9 cellular contexts compared by ENCODE assay signal in the genomic region with DNA sequence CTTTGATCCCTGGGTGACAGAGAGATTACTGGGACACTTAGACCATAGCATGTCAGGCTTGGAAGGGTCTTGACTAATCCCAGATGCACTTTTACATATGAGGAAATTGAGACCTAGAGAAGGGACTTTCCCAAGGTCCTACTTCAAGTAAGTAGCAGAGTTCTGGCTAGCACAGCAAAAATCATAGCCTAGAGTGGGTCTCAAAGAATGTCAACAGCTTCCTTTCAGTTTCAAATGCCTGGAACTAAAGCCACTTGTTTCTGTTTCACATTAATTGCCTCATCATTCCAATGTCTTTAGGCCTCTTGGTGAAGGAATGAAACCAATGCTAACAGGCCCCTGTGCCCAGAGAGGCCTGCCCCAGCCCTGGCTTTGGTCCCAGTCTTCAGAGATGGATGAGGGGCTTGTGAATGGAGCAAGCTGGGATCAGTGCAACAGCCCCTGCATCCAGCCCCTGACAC. TPM values are rescaled to one million over a fixed set of nuclear protein-coding genes. Genes with fewer than 3 reads are reported as not detected.
DNase-seq lines count a peak whose midpoint lies in the region; FAIRE-seq and TF ChIP-seq lines count a peak whose summit lies in the region.
"Had no signal": no experiment of that assay in that cellular context is flagged by ENCODE, and none has a peak within 500 bp of the region (broad histone marks: within the 10 kb centered on the region; RNA-seq: fewer than 3 reads in every experiment).

No MANE protein-coding gene starts in this region.

- no peaks in the 10 kb centered on the region for H3K27me3 ChIP-seq in sigmoid colon

- H3K36me3 Mint-ChIP-seq in dendritic cell treated with granulocyte-macrophage colony-stimulating factor and Interleukin-4, amounts not matched to agents 40 ng/mL and 50 ng/mL, for 4 days (ENCODE audit: low read depth): peaks cover 13% of the 10 kb centered on the region
- H3K36me3 Mint-ChIP-seq: mesothelial cell of epicardium had no signal

- no peaks in the 10 kb centered on the region for H3K36me3 ChIP-seq in sigmoid colon

- peak overlapping the region; percentile 24 for H3K4me3 Mint-ChIP-seq in dendritic cell treated with granulocyte-macrophage colony-stimulating factor and Interleukin-4, amounts not matched to agents 40 ng/mL and 50 ng/mL, for 4 days
- H3K4me3 Mint-ChIP-seq: mesothelial cell of epicardium had no signal

- peak; percentile 53 for FAIRE-seq in GM12892 (lab: Jason Lieb, UNC)

- peaks cover 2% of the 10 kb centered on the region for H3K27me3 Mint-ChIP-seq in dendritic cell treated with granulocyte-macrophage colony-stimulating factor and Interleukin-4, amounts not matched to agents 40 ng/mL and 50 ng/mL, for 4 days

- peak overlapping the region; percentile 37 to 75 (median 64) for H3K27ac ChIP-seq in sigmoid colon

- DNase-seq in GM12892 (ENCODE audit: insufficient read length): no peak
- DNase-seq in M059J (ENCODE audit: low read depth): peak; percentile 61
- DNase-seq in sigmoid colon: no peak
- no peak for DNase-seq in NCI-H1436 (lab: John Stamatoyannopoulos, UW)
- no peak for DNase-seq in cortex of kidney (lab: John Stamatoyannopoulos, UW)
- DNase-seq in NCI-H526 treated with DMSO at 0.1 percent for 48 hours (lab: John Stamatoyannopoulos, UW): no peak
- DNase-seq: NCI-H524 treated with DMSO at 0.1 percent for 48 hours had no signal

- H3K9me3 ChIP-seq in sigmoid colon: no peaks in the 10 kb centered on the region

- H3K9me3 Mint-ChIP-seq in dendritic cell treated with granulocyte-macrophage colony-stimulating factor and Interleukin-4, amounts not matched to agents 40 ng/mL and 50 ng/mL, for 4 days: peaks cover 12% of the 10 kb centered on the region

- H3K4me1 ChIP-seq in sigmoid colon: peaks cover 0 to 42% (median 34%) of the 10 kb centered on the region in 4 donors

- TF ChIP-seq POLR2A in GM12892 (IDR thresholded peaks at IDR 0.05; ENCODE audit: low read depth, low read length) (no peak), sigmoid colon (IDR thresholded peaks at IDR 0.05) (no peak)

- no peak for TF ChIP-seq EP300 in sigmoid colon (IDR thresholded peaks at IDR 0.05)

- intact Hi-C loops in dendritic cell treated with granulocyte-macrophage colony-stimulating factor and Interleukin-4, amounts not matched to agents 40 ng/mL and 50 ng/mL, for 4 days (cut with micrococcal nuclease): no loop called here
- intact Hi-C loops in sigmoid colon (cut with DNase I): no loop called here

- H3K4me3 ChIP-seq in sigmoid colon: no peak overlapping the region

- H3K4me1 Mint-ChIP-seq in dendritic cell treated with granulocyte-macrophage colony-stimulating factor and Interleukin-4, amounts not matched to agents 40 ng/mL and 50 ng/mL, for 4 days (ENCODE audit: low read depth): peaks cover 48% of the 10 kb centered on the region

- peak overlapping the region; percentile 60 for H3K27ac Mint-ChIP-seq in dendritic cell treated with granulocyte-macrophage colony-stimulating factor and Interleukin-4, amounts not matched to agents 40 ng/mL and 50 ng/mL, for 4 days

- TF ChIP-seq CTCF in sigmoid colon (IDR thresholded peaks at IDR 0.05): no peak

RNA-seq across cellular contexts. Expression of gene ATF3, which starts 26.6 kb away (rescaled TPM):
- 17.0 TPM for polyA plus RNA-seq in GM12892 (2012; ENCODE audit: missing spikeins)
- 5.1 and 6.0 TPM in 2 replicates for total RNA-seq in M059J (2014; rRNA removed; shearing (Covaris generic))
- total RNA-seq in sigmoid colon: 10 to 100 TPM in 2 of 4 donors, 1 to 10 TPM in 2; 3.2 to 32.0 (median 11.8) TPM
- 100 to 1,000 TPM in 1 of 3 donors, 10 to 100 TPM in 2; 29.4 to 162 (median 37.8) TPM for polyA plus RNA-seq in sigmoid colon
